Comparison of ENCODE assay signal across 10 cellular contexts in the genomic region with DNA sequence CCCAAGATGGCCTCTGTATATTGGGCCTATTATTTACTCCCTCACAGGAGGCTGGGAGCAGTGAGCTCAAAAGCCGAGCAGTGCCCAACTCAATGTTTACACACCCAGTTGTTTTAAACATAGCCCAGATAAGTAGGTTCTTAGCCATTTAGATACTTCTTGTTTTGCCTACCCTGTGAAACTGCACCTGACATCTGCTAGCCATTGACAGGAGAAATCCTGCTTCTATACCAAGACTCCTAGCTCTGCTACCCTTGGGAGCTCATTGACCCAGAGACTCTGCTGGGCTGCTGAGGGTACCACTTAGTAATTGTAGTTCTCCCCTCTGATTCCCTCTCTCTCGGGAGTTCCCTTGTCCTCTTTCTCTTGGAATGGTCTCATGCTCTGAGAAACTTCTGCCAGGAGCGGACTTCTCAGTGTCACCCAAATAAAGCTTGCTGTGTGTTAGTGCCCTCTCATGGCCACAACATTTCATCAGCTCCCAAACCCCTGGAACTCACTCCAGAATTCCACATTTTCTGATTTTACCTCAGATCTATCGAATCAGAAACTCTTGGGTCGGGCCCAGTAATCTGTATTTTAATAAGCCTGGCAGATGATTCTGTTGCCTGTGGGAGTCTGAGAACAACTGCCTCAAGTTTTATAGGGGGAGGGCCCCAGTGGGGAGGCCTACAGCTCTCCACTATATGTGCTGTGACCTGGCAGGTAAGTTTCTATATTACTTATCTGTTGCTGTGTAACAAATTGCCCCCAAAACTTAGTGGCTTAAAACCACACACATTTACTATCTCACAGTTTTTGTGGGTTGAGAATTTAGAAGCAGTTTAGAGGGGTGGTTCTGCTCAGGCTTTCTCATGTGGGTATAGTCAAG.
DNase-seq lines count a peak whose midpoint lies in the region; TF ChIP-seq lines count a peak whose summit lies in the region.
"Had no signal": no experiment of that assay in that cellular context is flagged by ENCODE, and none has a peak within 500 bp of the region (broad histone marks: within the 10 kb centered on the region; RNA-seq: fewer than 3 reads in every experiment).

No MANE protein-coding gene starts in this region.

- no peak overlapping the region; the same call in 1 of the 2 replicates for H3K4me2 ChIP-seq in OCI-LY3 (ENCODE audit: low read length)
- H3K4me2 ChIP-seq in osteoblast (ENCODE audit: insufficient read depth, low read length), result no peak overlapping the region

- no peak overlapping the region for H3K9ac ChIP-seq in OCI-LY3 (ENCODE audit: low read length)

- peaks cover 6% of the 10 kb centered on the region; the same call in 1 of the 2 replicates for H3K27me3 ChIP-seq in OCI-LY3 (ENCODE audit: low read depth, low read length)
- peaks cover 16% of the 10 kb centered on the region for H3K27me3 ChIP-seq in osteoblast (ENCODE audit: insufficient read depth, low read length)

- H3K4me3 ChIP-seq in OCI-LY3 (ENCODE audit: low read length) (no peak overlapping the region), epithelial cell of proximal tubule (ENCODE audit: low read depth, low read length) (no peak overlapping the region), osteoblast (ENCODE audit: insufficient read depth, low read length) (no peak overlapping the region)

- H3K36me3 ChIP-seq in OCI-LY3 (replicated peaks; ENCODE audit: low read depth, low read length), result no peaks in the 10 kb centered on the region
- H3K36me3 ChIP-seq in osteoblast (ENCODE audit: insufficient read depth, low read length), result no peaks in the 10 kb centered on the region

- H3K27ac ChIP-seq in OCI-LY3 (ENCODE audit: low read length), result no peak overlapping the region
- H3K27ac ChIP-seq in osteoblast (ENCODE audit: low read depth, low read length), result no peak overlapping the region

- peak; percentile 74 for TF ChIP-seq CTCF in OCI-LY3 (IDR thresholded peaks at IDR 0.05; ENCODE audit: low read depth, low read length)
- TF ChIP-seq CTCF in epithelial cell of proximal tubule (conservative IDR thresholded peaks at IDR 0.05; ENCODE audit: low read depth, low read length), result peak; percentile 72
- TF ChIP-seq CTCF in osteoblast (IDR thresholded peaks at IDR 0.05; ENCODE audit: extremely low read depth, low read depth, low read length), result peak; percentile 80

- H3K79me2 ChIP-seq in OCI-LY3 (ENCODE audit: low read length) (no peaks in the 10 kb centered on the region), osteoblast (ENCODE audit: insufficient read depth, low read length) (no peaks in the 10 kb centered on the region)

- peak overlapping the region; percentile 58 for H2AFZ ChIP-seq in OCI-LY3 (ENCODE audit: low read depth, low read length)
- peak overlapping the region; percentile 14 for H2AFZ ChIP-seq in osteoblast (ENCODE audit: low read length)

- peaks cover 4% of the 10 kb centered on the region; the same call in 1 of the 2 replicates for H3K4me1 ChIP-seq in OCI-LY3 (ENCODE audit: low read length)
- no peaks in the 10 kb centered on the region for H3K4me1 ChIP-seq in osteoblast (ENCODE audit: insufficient read depth, low read length)

- DNase-seq in GM04503 (ENCODE audit: low read depth), result peak; percentile 10
- DNase-seq in epithelial cell of proximal tubule (ENCODE audit: low read depth), result no peak
- no peak for DNase-seq in osteoblast (ENCODE audit: insufficient read length, low spot score, missing footprints)
- DNase-seq in NCI-H2171 (lab: John Stamatoyannopoulos, UW), result no peak
- no peak for DNase-seq in COLO668 (lab: John Stamatoyannopoulos, UW; ENCODE audit: unreplicated experiment)
- no peak for DNase-seq in activated CD4-positive, alpha-beta T cell treated with anti-CD3 and anti-CD28 coated beads, Interleukin-2, amount 50 U/mL, for 1 hour
- no peak for DNase-seq in NCI-H446 treated with DMSO at 0.1 percent for 48 hours (lab: John Stamatoyannopoulos, UW)
- DNase-seq: natural killer cell; stimulated activated CD8-positive, alpha-beta memory T cell treated with anti-CD3 and anti-CD28 coated beads, Interleukin-4, amount 100 ng/mL, for 48 hours had no signal

- H3K9me3 ChIP-seq in OCI-LY3 (ENCODE audit: insufficient read depth, low read length), result no peaks in the 10 kb centered on the region
- no peaks in the 10 kb centered on the region for H3K9me3 ChIP-seq in osteoblast (ENCODE audit: low read depth, low read length)

- H4K20me1 ChIP-seq in OCI-LY3 (ENCODE audit: insufficient read depth, low read length), result no peaks in the 10 kb centered on the region
- H4K20me1 ChIP-seq in osteoblast (ENCODE audit: insufficient read depth, low read length), result no peaks in the 10 kb centered on the region
